ENCODE assay signal across 22 cellular contexts in genomic region chr7:134903073-134903790, GRCh38.
DNase-seq lines count a peak whose midpoint lies in the region; ATAC-seq, FAIRE-seq and TF ChIP-seq lines count a peak whose summit lies in the region.
"Had no signal": no experiment of that assay in that cellular context is flagged by ENCODE, and none has a peak within 500 bp of the region (broad histone marks: within the 10 kb centered on the region; RNA-seq: fewer than 3 reads in every experiment).

No MANE protein-coding gene starts in this region.

- no peak overlapping the region for H3K4me3 ChIP-seq in GM23248
- no peak overlapping the region for H3K4me3 ChIP-seq in GM12878
- no peak overlapping the region for H3K4me3 ChIP-seq in stomach smooth muscle (ENCODE audit: low read length in 2 of 2)
- no peak overlapping the region for H3K4me3 ChIP-seq in prostate gland
- H3K4me3 ChIP-seq: cardiac muscle cell, thyroid gland had no signal

- ATAC-seq in GM12878 = peak; percentile 8; the same call in 1 of the 3 replicates
- ATAC-seq in T-helper 17 cell = no peak
- ATAC-seq: sciatic nerve; stimulated activated memory B cell treated with anti-CD40 and anti-IgM and Interleukin-4, amounts not matched to agents 10 μg/mL and 1 μg/mL and 100 μg/mL, for 72 hours had no signal

- in situ Hi-C loops in GM23248 (cut with MboI) (no loop called here), GM12878 (cut with MboI) (no loop called here)

- H3K9me2 ChIP-seq in GM23248 (ENCODE audit: insufficient read depth) = no peaks in the 10 kb centered on the region

- no peak overlapping the region for H3K27ac Mint-ChIP-seq in T-helper 17 cell
- H3K27ac Mint-ChIP-seq: stimulated activated memory B cell treated with anti-CD40 and anti-IgM and Interleukin-4, amounts not matched to agents 10 μg/mL and 1 μg/mL and 100 μg/mL, for 72 hours; T-helper 2 cell treated with Interferon-gamma antibody and Interleukin-4, amounts not matched to agents 5 μg/mL and 100 μg/mL, for 36 hours had no signal

- H3K4me3 Mint-ChIP-seq in T-helper 17 cell = no peak overlapping the region
- H3K4me3 Mint-ChIP-seq: CD8-positive, alpha-beta memory T cell; stimulated activated memory B cell treated with anti-CD40 and anti-IgM and Interleukin-4, amounts not matched to agents 10 μg/mL and 1 μg/mL and 100 μg/mL, for 72 hours; T-helper 2 cell treated with Interferon-gamma antibody and Interleukin-4, amounts not matched to agents 5 μg/mL and 100 μg/mL, for 36 hours had no signal

- H3K9me3 ChIP-seq in GM23248 (ENCODE audit: low read depth) (no peaks in the 10 kb centered on the region), GM12878 (replicated peaks; ENCODE audit: control insufficient read depth, insufficient read depth, low read length) (no peaks in the 10 kb centered on the region), stomach smooth muscle (ENCODE audit: control insufficient read depth in 2 of 2, low read length in 2 of 2) (no peaks in the 10 kb centered on the region), T-helper 17 cell (ENCODE audit: control insufficient read depth, low read length, poor library complexity, severe bottlenecking) (no peaks in the 10 kb centered on the region), prostate gland (no peaks in the 10 kb centered on the region)
- H3K9me3 ChIP-seq: neutrophil, thyroid gland had no signal

- H3K9ac ChIP-seq in GM23248 (peak overlapping the region; percentile 29), GM12878 (ENCODE audit: control insufficient read depth, insufficient read depth, low read length) (no peak overlapping the region), stomach smooth muscle (ENCODE audit: low read length in 2 of 2) (no peak overlapping the region)

- peaks cover 94% of the 10 kb centered on the region for H3F3A ChIP-seq in GM23248 (ENCODE audit: insufficient read depth)

- TF ChIP-seq CTCF in GM12878 (IDR thresholded peaks at IDR 0.05 in 2 of 3, conservative IDR thresholded peaks at IDR 0.05 in 1 of 3; ENCODE audit: control insufficient read depth in 2 of 3, extremely low read depth in 1 of 3, insufficient read depth in 1 of 3, low read depth in 3 of 3, low read length in 3 of 3) = no peak
- no peak for TF ChIP-seq CTCF in prostate gland (IDR thresholded peaks at IDR 0.05)

- no TSS peak for BruUV-seq in GM12878 (replicated peaks; lab: Mats Ljungman, UMichigan)

- peak; percentile 82 for DNase-seq in GM23248
- no peak for DNase-seq in GM12878 (ENCODE audit: low read depth, low spot score)
- peak; percentile 24 for DNase-seq in iris pigment epithelial cell (ENCODE audit: low read depth)
- no peak for DNase-seq in T-helper 17 cell
- no peak for DNase-seq in stimulated activated CD4-positive, alpha-beta T cell treated with anti-CD3 and anti-CD28 coated beads, Interleukin-15, amount 100 ng/mL, for 24 hours
- DNase-seq in prostate gland (ENCODE audit: low spot score) = no peak
- DNase-seq in NCI-H446 (lab: John Stamatoyannopoulos, UW) = no peak
- DNase-seq: activated CD4-positive, alpha-beta T cell treated with anti-CD3 and anti-CD28 coated beads, Interleukin-2, amount 50 U/mL, for 4 hours; activated CD8-positive, alpha-beta memory T cell treated with anti-CD3 and anti-CD28 coated beads, Interleukin-2, amount 50 U/mL, for 48 hours; CD8-positive, alpha-beta memory T cell; H7; NCI-H2029 treated with DMSO at 0.1 percent for 48 hours; NCI-H446 treated with DMSO at 0.1 percent for 48 hours; stimulated activated CD4-positive, alpha-beta T cell treated with anti-CD3 and anti-CD28 coated beads, Interleukin-1b, Interleukin-23, amount 100 ng/mL, for 48 hours; thyroid gland had no signal

- no peak for FAIRE-seq in GM12878 (lab: Jason Lieb, UNC)
- FAIRE-seq: RCC 7860 had no signal

- intact Hi-C loops in GM12878 (cut with micrococcal nuclease; ENCODE audit: unreplicated experiment) = no loop called here
- intact Hi-C loops in prostate gland (cut with DNase I) = no loop called here

- H2AFZ ChIP-seq in GM23248 (no peak overlapping the region), GM12878 (ENCODE audit: control insufficient read depth, low read depth, low read length) (no peak overlapping the region)

- H3K4me1 ChIP-seq in GM23248 (ENCODE audit: insufficient read depth) = peaks cover 89% of the 10 kb centered on the region
- peaks cover 20% of the 10 kb centered on the region for H3K4me1 ChIP-seq in GM12878 (ENCODE audit: control insufficient read depth, insufficient read depth, low read length)
- H3K4me1 ChIP-seq in stomach smooth muscle (ENCODE audit: control insufficient read depth, insufficient read depth, low read length) = peaks cover 62% of the 10 kb centered on the region
- no peaks in the 10 kb centered on the region for H3K4me1 ChIP-seq in prostate gland (replicated peaks)

- peaks cover 2% of the 10 kb centered on the region for H3K4me1 Mint-ChIP-seq in T-helper 17 cell
- H3K4me1 Mint-ChIP-seq: CD8-positive, alpha-beta memory T cell had no signal

- H3K27ac ChIP-seq in GM23248 (peak overlapping the region; percentile 66), GM12878 (ENCODE audit: control insufficient read depth, insufficient read depth) (no peak overlapping the region), stomach smooth muscle (ENCODE audit: low read length) (peak overlapping the region; percentile 83), prostate gland (no peak overlapping the region)
- H3K27ac ChIP-seq: cardiac muscle cell, neutrophil had no signal

- POLR2A ChIA-PET in GM12878 (lab: Charles Lee) = interaction anchor here (1.1 to 1.6 kb wide), 2 partner anchors 9 to 11 kb away, joined by 3 to 4 read pairs; no protein-coding TSS in a partner anchor

- no peak for TF ChIP-seq POLR2A in GM12878 (IDR thresholded peaks at IDR 0.05; ENCODE audit: low read depth, low read length)
- no peak for TF ChIP-seq POLR2A in prostate gland (IDR thresholded peaks at IDR 0.05)

- H3K4me2 ChIP-seq in GM23248 (ENCODE audit: unreplicated experiment) = no peak overlapping the region
- H3K4me2 ChIP-seq in GM12878 (ENCODE audit: control insufficient read depth, insufficient read depth) = no peak overlapping the region

- SMC1A ChIA-PET in GM12878 (lab: Charles Lee; ENCODE audit: uncharacterized antibody, unreplicated experiment) = interaction anchor here (0.6 to 4.7 kb wide), 4 partner anchors 7 to 31 kb away, joined by 3 to 31 read pairs (median 8); no protein-coding TSS in a partner anchor

- WGBS in GM23248 (ENCODE audit: low coverage in 1 of 2, low lambda C conversion rate in 2 of 2, missing lambda C conversion rate in 2 of 2), 2 experiments = 38 to 53% methylated on average over 5 of the region's 5 CpGs
- 67% methylated on average over 5 of the region's 5 CpGs for WGBS in GM12878 (ENCODE audit: insufficient coverage, insufficient replicate concordance, low lambda C conversion rate, missing lambda C conversion rate)
- 78% methylated on average over 5 of the region's 5 CpGs for WGBS in prostate gland

- TF ChIP-seq EP300 in GM12878 (IDR thresholded peaks at IDR 0.05; ENCODE audit: borderline replicate concordance in 1 of 2, control insufficient read depth in 1 of 2, low read depth in 2 of 2, low read length in 2 of 2) = no peak

- RAD21 ChIA-PET in GM12878 (lab: Charles Lee; ENCODE audit: unreplicated experiment) = interaction anchor here (1.0 to 5.2 kb wide), 4 partner anchors 15 to 82 kb away, joined by 3 to 42 read pairs (median 4); no protein-coding TSS in a partner anchor

- H3K27me3 ChIP-seq in GM23248 (replicated peaks; ENCODE audit: insufficient read depth) = no peaks in the 10 kb centered on the region
- no peaks in the 10 kb centered on the region for H3K27me3 ChIP-seq in GM12878 (replicated peaks in 1 of 2; ENCODE audit: control insufficient read depth in 2 of 2, insufficient read depth in 2 of 2, low read length in 1 of 2)
- H3K27me3 ChIP-seq in stomach smooth muscle (ENCODE audit: control insufficient read depth in 1 of 2, insufficient read depth in 2 of 2, low read length in 2 of 2) = no peaks in the 10 kb centered on the region
- H3K27me3 ChIP-seq in prostate gland (replicated peaks; ENCODE audit: insufficient read depth) = no peaks in the 10 kb centered on the region
- H3K27me3 ChIP-seq: cardiac muscle cell, neutrophil, thyroid gland had no signal

- peaks cover 17% of the 10 kb centered on the region for H3K27me3 Mint-ChIP-seq in T-helper 17 cell
- H3K27me3 Mint-ChIP-seq: stimulated activated memory B cell treated with anti-CD40 and anti-IgM and Interleukin-4, amounts not matched to agents 10 μg/mL and 1 μg/mL and 100 μg/mL, for 72 hours had no signal

- no peaks in the 10 kb centered on the region for H3K36me3 Mint-ChIP-seq in T-helper 17 cell (ENCODE audit: low read depth)
- H3K36me3 Mint-ChIP-seq: CD8-positive, alpha-beta memory T cell; stimulated activated memory B cell treated with anti-CD40 and anti-IgM and Interleukin-4, amounts not matched to agents 10 μg/mL and 1 μg/mL and 100 μg/mL, for 72 hours had no signal

- H3K36me3 ChIP-seq in GM23248 (ENCODE audit: low read depth) (peaks cover 27% of the 10 kb centered on the region; the same call in 1 of the 2 replicates), GM12878 (ENCODE audit: control insufficient read depth in 2 of 2, insufficient read depth in 2 of 2, low read length in 1 of 2) (no peaks in the 10 kb centered on the region), stomach smooth muscle (ENCODE audit: control insufficient read depth in 2 of 2, insufficient read depth in 2 of 2, low read length in 2 of 2) (peaks cover 7 to 18% of the 10 kb centered on the region in 2 donors), prostate gland (no peaks in the 10 kb centered on the region)
- H3K36me3 ChIP-seq: cardiac muscle cell, neutrophil, thyroid gland had no signal

- no peak for TF ChIP-seq RAD21 in GM12878 (IDR thresholded peaks at IDR 0.05; ENCODE audit: insufficient read depth, low read depth, low read length)

- 0 out of 2 replicates have a peak, but pooled peaks cover 3% of the 10 kb centered on the region for H4K20me1 ChIP-seq in GM23248 (ENCODE audit: insufficient read depth)
- H4K20me1 ChIP-seq in GM12878 (ENCODE audit: control insufficient read depth, insufficient read depth) = no peaks in the 10 kb centered on the region

- CTCF ChIA-PET in GM12878 (lab: Yijun Ruan, JAX) = interaction anchor here (0.8 to 1.5 kb wide), 3 partner anchors 8 to 267 kb away, joined by 3 read pairs; no protein-coding TSS in a partner anchor

- H3K79me2 ChIP-seq in GM23248 (ENCODE audit: insufficient read depth) = peaks cover 96% of the 10 kb centered on the region
- H3K79me2 ChIP-seq in GM12878 (ENCODE audit: control insufficient read depth, insufficient read depth, low read length) = no peaks in the 10 kb centered on the region

TF ChIP-seq in GM12878, 131 proteins besides CTCF, POLR2A, EP300 and RAD21 (continues in another document):
- no peak for TF ChIP-seq NR2C2 (IDR thresholded peaks at IDR 0.05; ENCODE audit: borderline replicate concordance, control insufficient read depth, insufficient read length, low read depth)
- no peak for TF ChIP-seq CBX5 (IDR thresholded peaks at IDR 0.05; ENCODE audit: low read depth)
- no peak for TF ChIP-seq TCF7 (IDR thresholded peaks at IDR 0.05; ENCODE audit: borderline replicate concordance)
- TF ChIP-seq GATAD2B (conservative IDR thresholded peaks at IDR 0.05; ENCODE audit: low read depth) = no peak

Comparison
In these comparisons a context has a peak if more than half of its experiments do, and no peak if none do; other contexts are left out.
1. DNase-seq: peak in GM23248 (single experiment) and iris pigment epithelial cell (single experiment); none in GM12878 (single experiment), T-helper 17 cell (0 of 3), stimulated activated CD4-positive, alpha-beta T cell treated with anti-CD3 and anti-CD28 coated beads, Interleukin-15, amount 100 ng/mL, for 24 hours (single experiment), prostate gland (single experiment) and NCI-H446 (0 of 2).
2. H3K27ac ChIP-seq: peak in GM23248 (single experiment) and stomach smooth muscle (single experiment); none in GM12878 (single experiment) and prostate gland (0 of 2).